In the genomic region with DNA sequence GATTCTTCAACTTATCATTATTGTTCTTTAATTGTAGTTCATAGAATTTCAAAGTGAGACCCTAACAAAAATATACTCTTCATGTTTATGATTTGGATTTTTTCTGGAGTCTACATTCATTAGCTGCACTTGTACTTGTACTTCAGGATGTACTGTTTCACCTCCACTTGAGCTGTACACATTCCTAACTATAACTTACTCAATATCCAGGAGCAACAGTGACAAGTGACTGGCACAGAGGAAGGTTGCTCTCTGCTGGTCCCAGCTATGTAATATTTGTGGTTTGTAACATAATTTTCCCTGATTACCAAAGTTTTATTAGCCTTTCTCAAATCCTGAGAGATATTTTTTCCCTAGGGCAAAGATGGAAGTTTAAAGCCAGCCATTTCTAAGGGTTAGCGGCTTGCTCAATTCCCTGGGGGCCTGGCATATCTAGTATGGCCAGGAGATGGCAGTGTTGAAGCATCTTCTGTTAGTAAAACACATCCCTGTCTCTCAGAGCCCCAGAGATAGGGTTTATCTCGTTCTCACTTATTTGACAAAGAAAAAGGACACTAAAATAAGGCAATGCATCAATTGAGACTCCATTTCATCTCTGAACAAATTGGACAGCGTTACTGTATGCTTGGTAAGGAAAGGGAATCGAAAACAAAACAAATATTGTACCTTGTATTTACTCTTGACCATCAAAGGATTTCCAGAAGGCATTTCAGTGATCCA, we compare ENCODE assay signal across 1 cellular context.
TF ChIP-seq lines count a peak whose summit lies in the region.

No MANE protein-coding gene starts in this region.

TF ChIP-seq in GM12878, 131 proteins besides CTCF, POLR2A, EP300 and RAD21:
- TF ChIP-seq SMC3 (IDR thresholded peaks at IDR 0.05; ENCODE audit: borderline replicate concordance, low read length): peak; percentile 79; the same call in 1 of the 2 replicates
- 0 out of 2 replicates have a peak, but pooled peaks have one; percentile 42 for TF ChIP-seq YY1 (IDR thresholded peaks at IDR 0.05; ENCODE audit: low read depth, low read length)
- TF ChIP-seq CREM (IDR thresholded peaks at IDR 0.05; ENCODE audit: low read depth): no peak
- TF ChIP-seq, protein P1, sequence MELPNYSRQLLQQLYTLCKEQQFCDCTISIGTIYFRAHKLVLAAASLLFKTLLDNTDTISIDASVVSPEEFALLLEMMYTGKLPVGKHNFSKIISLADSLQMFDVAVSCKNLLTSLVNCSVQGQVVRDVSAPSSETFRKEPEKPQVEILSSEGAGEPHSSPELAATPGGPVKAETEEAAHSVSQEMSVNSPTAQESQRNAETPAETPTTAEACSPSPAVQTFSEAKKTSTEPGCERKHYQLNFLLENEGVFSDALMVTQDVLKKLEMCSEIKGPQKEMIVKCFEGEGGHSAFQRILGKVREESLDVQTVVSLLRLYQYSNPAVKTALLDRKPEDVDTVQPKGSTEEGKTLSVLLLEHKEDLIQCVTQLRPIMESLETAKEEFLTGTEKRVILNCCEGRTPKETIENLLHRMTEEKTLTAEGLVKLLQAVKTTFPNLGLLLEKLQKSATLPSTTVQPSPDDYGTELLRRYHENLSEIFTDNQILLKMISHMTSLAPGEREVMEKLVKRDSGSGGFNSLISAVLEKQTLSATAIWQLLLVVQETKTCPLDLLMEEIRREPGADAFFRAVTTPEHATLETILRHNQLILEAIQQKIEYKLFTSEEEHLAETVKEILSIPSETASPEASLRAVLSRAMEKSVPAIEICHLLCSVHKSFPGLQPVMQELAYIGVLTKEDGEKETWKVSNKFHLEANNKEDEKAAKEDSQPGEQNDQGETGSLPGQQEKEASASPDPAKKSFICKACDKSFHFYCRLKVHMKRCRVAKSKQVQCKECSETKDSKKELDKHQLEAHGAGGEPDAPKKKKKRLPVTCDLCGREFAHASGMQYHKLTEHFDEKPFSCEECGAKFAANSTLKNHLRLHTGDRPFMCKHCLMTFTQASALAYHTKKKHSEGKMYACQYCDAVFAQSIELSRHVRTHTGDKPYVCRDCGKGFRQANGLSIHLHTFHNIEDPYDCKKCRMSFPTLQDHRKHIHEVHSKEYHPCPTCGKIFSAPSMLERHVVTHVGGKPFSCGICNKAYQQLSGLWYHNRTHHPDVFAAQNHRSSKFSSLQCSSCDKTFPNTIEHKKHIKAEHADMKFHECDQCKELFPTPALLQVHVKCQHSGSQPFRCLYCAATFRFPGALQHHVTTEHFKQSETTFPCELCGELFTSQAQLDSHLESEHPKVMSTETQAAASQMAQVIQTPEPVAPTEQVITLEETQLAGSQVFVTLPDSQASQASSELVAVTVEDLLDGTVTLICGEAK (IDR thresholded peaks at IDR 0.05; ENCODE audit: borderline replicate concordance): no peak
- 0 out of 2 replicates have a peak, but pooled peaks have one; percentile 6 for TF ChIP-seq RUNX3 (IDR thresholded peaks at IDR 0.05; ENCODE audit: low read length)
- TF ChIP-seq SIN3A (IDR thresholded peaks at IDR 0.05; ENCODE audit: low read depth, low read length): no peak
- peak; percentile 98 for TF ChIP-seq MEF2B (IDR thresholded peaks at IDR 0.05; ENCODE audit: partially characterized antibody, poor library complexity, severe bottlenecking)
